Comparison of ENCODE assay signal across 18 cellular contexts in genomic region chr11:111624602-111625001, GRCh38.
"Had no signal": no experiment of that assay in that cellular context is flagged by ENCODE, and none has a peak within 500 bp of the region (broad histone marks: within the 10 kb centered on the region; RNA-seq: fewer than 3 reads in every experiment).

No MANE protein-coding gene starts in this region.

- H3K27me3 ChIP-seq: foreskin keratinocyte, pancreas, transverse colon had no signal

- H3K4me3 Mint-ChIP-seq: dendritic cell treated with granulocyte-macrophage colony-stimulating factor and Interleukin-4, amounts not matched to agents 40 ng/mL and 50 ng/mL, for 4 days; naive B cell; stimulated activated memory B cell treated with anti-CD40 and anti-IgM and Interleukin-4, amounts not matched to agents 10 μg/mL and 1 μg/mL and 100 μg/mL, for 72 hours; T-helper 1 cell treated with Interleukin-12 subunit alpha and Interleukin-12 subunit beta and Interleukin-4 antibody, amounts not matched to agents 30 μg/mL and 1 μg/mL, for 36 hours; WTC11 had no signal

- H3K36me3 ChIP-seq: pancreas had no signal

- H3K9me3 ChIP-seq: left ventricle myocardium inferior, pancreas, transverse colon had no signal

- DNase-seq: activated CD4-positive, alpha-beta T cell treated with anti-CD3 and anti-CD28 coated beads, Interleukin-2, amount 50 U/mL, for 1 hour; activated effector memory CD4-positive, alpha-beta T cell treated with anti-CD3 and anti-CD28 coated beads, Interleukin-2, amount 50 U/mL, for 16 hours; activated T-cell treated with anti-CD3 and anti-CD28 coated beads, Interleukin-2, amount 50 U/mL, for 1 hour; cerebellar nuclear complex; foreskin keratinocyte; left ventricle myocardium inferior; naive B cell; pancreas; small intestine; substantia nigra; transverse colon had no signal

- H3K27ac Mint-ChIP-seq: activated naive CD4-positive, alpha-beta T cell treated with anti-CD3 and anti-CD28 coated beads, Interleukin-2, amount 50 U/mL, for 72 hours; dendritic cell treated with granulocyte-macrophage colony-stimulating factor and Interleukin-4, amounts not matched to agents 40 ng/mL and 50 ng/mL, for 4 days; stimulated activated memory B cell treated with anti-CD40 and anti-IgM and Interleukin-4, amounts not matched to agents 10 μg/mL and 1 μg/mL and 100 μg/mL, for 72 hours; T-helper 1 cell treated with Interleukin-12 subunit alpha and Interleukin-12 subunit beta and Interleukin-4 antibody, amounts not matched to agents 30 μg/mL and 1 μg/mL, for 36 hours; WTC11 had no signal

- H3K4me3 ChIP-seq: left ventricle myocardium inferior, pancreas, SK-N-MC, transverse colon had no signal

- H3K27me3 Mint-ChIP-seq: dendritic cell treated with granulocyte-macrophage colony-stimulating factor and Interleukin-4, amounts not matched to agents 40 ng/mL and 50 ng/mL, for 4 days; naive B cell; stimulated activated memory B cell treated with anti-CD40 and anti-IgM and Interleukin-4, amounts not matched to agents 10 μg/mL and 1 μg/mL and 100 μg/mL, for 72 hours had no signal

- ATAC-seq: activated naive CD4-positive, alpha-beta T cell treated with anti-CD3 and anti-CD28 coated beads, Interleukin-2, amount 50 U/mL, for 72 hours; foreskin keratinocyte; stimulated activated memory B cell treated with anti-CD40 and anti-IgM and Interleukin-4, amounts not matched to agents 10 μg/mL and 1 μg/mL and 100 μg/mL, for 72 hours; WTC11 had no signal

- H3K4me1 Mint-ChIP-seq: stimulated activated memory B cell treated with anti-CD40 and anti-IgM and Interleukin-4, amounts not matched to agents 10 μg/mL and 1 μg/mL and 100 μg/mL, for 72 hours; WTC11 had no signal

- H3K9me3 Mint-ChIP-seq: dendritic cell treated with granulocyte-macrophage colony-stimulating factor and Interleukin-4, amounts not matched to agents 40 ng/mL and 50 ng/mL, for 4 days; stimulated activated memory B cell treated with anti-CD40 and anti-IgM and Interleukin-4, amounts not matched to agents 10 μg/mL and 1 μg/mL and 100 μg/mL, for 72 hours had no signal

- FAIRE-seq: islet of Langerhans, pancreas, small intestine had no signal

- H3K27ac ChIP-seq: foreskin keratinocyte, left ventricle myocardium inferior, pancreas, SK-N-MC had no signal
